ENCODE assay signal across 7 cellular contexts in the genomic region with DNA sequence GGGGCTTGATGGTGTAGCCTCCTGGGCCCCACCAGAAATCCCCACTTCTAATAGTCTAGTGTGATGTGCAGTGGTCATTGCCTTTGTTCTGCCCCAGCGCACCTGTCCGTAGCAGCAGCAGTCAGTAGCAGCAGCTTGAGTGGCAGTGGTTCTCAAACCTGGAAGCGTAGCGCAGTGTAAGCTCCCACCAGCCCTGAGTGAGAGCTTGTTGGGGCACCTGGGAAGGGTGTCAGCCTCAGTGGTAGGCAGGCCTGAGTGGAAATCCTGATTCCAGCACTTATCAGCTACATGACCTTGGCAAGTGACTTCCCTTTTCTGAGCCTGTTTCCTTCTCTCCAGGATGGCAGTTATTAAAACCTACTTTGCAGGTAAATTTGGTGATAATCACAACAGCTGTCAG. TPM values are rescaled to one million over a fixed set of nuclear protein-coding genes. Genes with fewer than 3 reads are reported as not detected.
"Had no signal": no experiment of that assay in that cellular context is flagged by ENCODE, and none has a peak within 500 bp of the region (broad histone marks: within the 10 kb centered on the region; RNA-seq: fewer than 3 reads in every experiment).

No MANE protein-coding gene starts in this region.

- ATAC-seq: HepG2, K562 had no signal

- H3K4me3 ChIP-seq: K562 had no signal

- H3K27ac ChIP-seq: HL-60 had no signal

- DNase-seq: IMR-90, KBM-7 had no signal

RNA-seq across cellular contexts. Expression of a gene that starts 41.6 kb away (rescaled TPM):
- total RNA-seq: HepG2, HT-29, HT1080, IMR-90, K562 had no signal
